In the genomic region with DNA sequence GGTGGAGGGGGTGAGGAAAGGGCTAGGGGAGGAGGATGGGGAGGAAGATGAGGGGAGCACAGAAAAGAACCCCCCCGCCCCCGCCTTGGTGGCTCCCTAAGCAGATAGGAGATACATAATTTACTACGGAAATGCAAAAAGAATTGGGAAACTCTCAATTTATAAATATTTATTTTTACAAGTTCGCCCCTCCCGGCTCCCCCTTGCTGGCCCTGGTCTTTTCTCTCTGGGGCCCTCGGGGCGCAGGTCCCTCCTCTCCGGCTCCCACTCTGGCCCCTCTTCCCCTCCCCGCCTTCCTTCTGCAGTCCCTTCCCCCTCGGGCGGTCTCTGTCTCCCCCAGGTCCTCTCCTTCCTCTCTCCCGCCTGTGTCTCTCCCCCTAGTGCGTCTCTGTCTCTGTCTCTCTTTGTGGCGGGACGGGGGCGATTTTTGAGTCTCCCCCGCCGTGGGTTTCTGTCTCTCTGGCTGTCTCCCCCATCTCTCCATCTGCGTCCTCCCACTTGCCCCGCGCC, we compare ENCODE assay signal across 8 cellular contexts.
DNase-seq lines count a peak whose midpoint lies in the region; ATAC-seq and TF ChIP-seq lines count a peak whose summit lies in the region.

No MANE protein-coding gene starts in this region.

- peak overlapping the region; percentile 35 for H3K27ac ChIP-seq in rectal smooth muscle tissue (ENCODE audit: low read depth, low read length)

- H3K4me3 ChIP-seq in H7 (ENCODE audit: insufficient read depth, low read depth, low read length) = peak overlapping the region; percentile 61
- H3K4me3 ChIP-seq in rectal smooth muscle tissue (ENCODE audit: low read length) = peak overlapping the region; percentile 55

- H3K27me3 ChIP-seq in H7 (ENCODE audit: control insufficient read depth, insufficient read depth, low read length) = no peaks in the 10 kb centered on the region
- no peaks in the 10 kb centered on the region for H3K27me3 ChIP-seq in rectal smooth muscle tissue (ENCODE audit: control insufficient read depth, insufficient read depth, low read length)

- H3K36me3 ChIP-seq in H7 (replicated peaks; ENCODE audit: control insufficient read depth, insufficient read depth, low read length) (no peaks in the 10 kb centered on the region), rectal smooth muscle tissue (ENCODE audit: control insufficient read depth, insufficient read depth, low read length) (no peaks in the 10 kb centered on the region)

- no peak for TF ChIP-seq CTCF in glutamatergic neuron (IDR thresholded peaks at IDR 0.05; ENCODE audit: partially characterized antibody, unreplicated experiment)

- peaks cover 10% of the 10 kb centered on the region for H3K9me3 Mint-ChIP-seq in glutamatergic neuron (ENCODE audit: unreplicated experiment)
- peaks cover 8% of the 10 kb centered on the region for H3K9me3 Mint-ChIP-seq in stimulated activated memory B cell treated with anti-CD40 and anti-IgM and Interleukin-4, amounts not matched to agents 10 μg/mL and 1 μg/mL and 100 μg/mL, for 72 hours

- no peaks in the 10 kb centered on the region for H3K9me3 ChIP-seq in T-helper 17 cell (ENCODE audit: control insufficient read depth, low read length, poor library complexity, severe bottlenecking)

- peak overlapping the region; percentile 52 for H3K4me3 Mint-ChIP-seq in T-helper 17 cell
- peak overlapping the region; percentile 76 for H3K4me3 Mint-ChIP-seq in glutamatergic neuron (ENCODE audit: unreplicated experiment)
- no peak overlapping the region for H3K4me3 Mint-ChIP-seq in stimulated activated memory B cell treated with anti-CD40 and anti-IgM and Interleukin-4, amounts not matched to agents 10 μg/mL and 1 μg/mL and 100 μg/mL, for 72 hours

- no peak overlapping the region for H3K9ac ChIP-seq in rectal smooth muscle tissue (ENCODE audit: low read length)

- H3K36me3 Mint-ChIP-seq in T-helper 17 cell (ENCODE audit: low read depth) = peaks cover 2% of the 10 kb centered on the region
- peaks cover 5% of the 10 kb centered on the region for H3K36me3 Mint-ChIP-seq in glutamatergic neuron (ENCODE audit: unreplicated experiment)
- H3K36me3 Mint-ChIP-seq in stimulated activated memory B cell treated with anti-CD40 and anti-IgM and Interleukin-4, amounts not matched to agents 10 μg/mL and 1 μg/mL and 100 μg/mL, for 72 hours = peaks cover 13% of the 10 kb centered on the region

- peaks cover 15% of the 10 kb centered on the region for H3K4me1 ChIP-seq in rectal smooth muscle tissue (ENCODE audit: control insufficient read depth, insufficient read depth, low read length)

- H3K4me1 Mint-ChIP-seq in T-helper 17 cell (peaks cover 3% of the 10 kb centered on the region), glutamatergic neuron (ENCODE audit: low read depth, unreplicated experiment) (peaks cover 2% of the 10 kb centered on the region)
- peaks cover 14% of the 10 kb centered on the region for H3K4me1 Mint-ChIP-seq in stimulated activated memory B cell treated with anti-CD40 and anti-IgM and Interleukin-4, amounts not matched to agents 10 μg/mL and 1 μg/mL and 100 μg/mL, for 72 hours

- no peak overlapping the region for H3K27ac Mint-ChIP-seq in T-helper 17 cell
- peak overlapping the region; percentile 87 for H3K27ac Mint-ChIP-seq in glutamatergic neuron (ENCODE audit: unreplicated experiment)
- H3K27ac Mint-ChIP-seq in stimulated activated memory B cell treated with anti-CD40 and anti-IgM and Interleukin-4, amounts not matched to agents 10 μg/mL and 1 μg/mL and 100 μg/mL, for 72 hours = no peak overlapping the region

- ATAC-seq in T-helper 17 cell = no peak
- ATAC-seq in stimulated activated memory B cell treated with anti-CD40 and anti-IgM and Interleukin-4, amounts not matched to agents 10 μg/mL and 1 μg/mL and 100 μg/mL, for 72 hours = no peak
- ATAC-seq in HG03196 (IDR thresholded peaks at IDR 0.05; ENCODE audit: unreplicated experiment) = no peak

- peaks cover 9% of the 10 kb centered on the region for H3K27me3 Mint-ChIP-seq in T-helper 17 cell
- H3K27me3 Mint-ChIP-seq in glutamatergic neuron (ENCODE audit: unreplicated experiment) = peaks cover 10% of the 10 kb centered on the region
- peaks cover 83% of the 10 kb centered on the region for H3K27me3 Mint-ChIP-seq in stimulated activated memory B cell treated with anti-CD40 and anti-IgM and Interleukin-4, amounts not matched to agents 10 μg/mL and 1 μg/mL and 100 μg/mL, for 72 hours

- peak; percentile 86 for DNase-seq in H7
- no peak for DNase-seq in T-helper 17 cell
- peak; percentile 62 for DNase-seq in glutamatergic neuron
- DNase-seq in stimulated activated CD4-positive, alpha-beta T cell treated with anti-CD3 and anti-CD28 coated beads, Interleukin-4, amount 100 ng/mL, for 1 hour = no peak
- no peak for DNase-seq in mucosa of gallbladder (ENCODE audit: low spot score)

Comparison
In these comparisons a context has a peak if more than half of its experiments do, and no peak if none do; other contexts are left out.
1. DNase-seq: peak in H7 (single experiment) and glutamatergic neuron (single experiment); none in T-helper 17 cell (0 of 3), stimulated activated CD4-positive, alpha-beta T cell treated with anti-CD3 and anti-CD28 coated beads, Interleukin-4, amount 100 ng/mL, for 1 hour (single experiment) and mucosa of gallbladder (single experiment).